In the genomic region with DNA sequence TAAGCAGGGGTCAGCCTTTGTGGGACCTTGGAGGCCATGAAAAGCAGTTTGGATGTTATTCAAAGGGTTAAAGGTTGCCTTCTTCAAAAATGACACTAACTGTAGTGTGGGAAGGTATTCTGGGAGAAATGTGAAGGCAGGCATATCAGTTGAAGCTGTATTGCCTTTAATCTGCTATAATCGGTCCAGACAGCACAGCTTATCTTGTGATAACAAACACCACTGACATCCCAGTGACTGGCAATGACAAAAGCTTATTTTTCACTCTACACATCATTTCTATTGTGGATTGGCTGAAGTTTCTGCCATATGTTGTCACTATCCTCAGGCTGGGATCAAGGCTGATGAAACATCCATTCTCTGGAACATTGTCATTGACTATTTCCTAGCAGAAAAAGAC, we compare ENCODE assay signal across 22 cellular contexts.
DNase-seq lines count a peak whose midpoint lies in the region.
"Had no signal": no experiment of that assay in that cellular context is flagged by ENCODE, and none has a peak within 500 bp of the region (broad histone marks: within the 10 kb centered on the region; RNA-seq: fewer than 3 reads in every experiment).

No MANE protein-coding gene starts in this region.

- no peak overlapping the region for H2BK15ac ChIP-seq in mesendoderm (replicated peaks; ENCODE audit: low read depth)

- H3K4me3 ChIP-seq in mesendoderm (ENCODE audit: low read length) = no peak overlapping the region
- H3K4me3 ChIP-seq: A549; BLaER1 treated with 17β-estradiol and CSF1 and Interleukin-3, amounts not matched to agents 10 nM and 100 nM had no signal

- H3K27me3 ChIP-seq in mesendoderm (ENCODE audit: insufficient read depth, low read length, poor library complexity) = no peaks in the 10 kb centered on the region
- H3K27me3 ChIP-seq: BLaER1 treated with 17β-estradiol and CSF1 and Interleukin-3, amounts not matched to agents 10 nM and 100 nM had no signal

- H3K36me3 ChIP-seq in mesendoderm (ENCODE audit: control insufficient read depth, insufficient read depth, low read length) = no peaks in the 10 kb centered on the region
- H3K36me3 ChIP-seq: BLaER1 treated with 17β-estradiol and CSF1 and Interleukin-3, amounts not matched to agents 10 nM and 100 nM had no signal

- WGBS in mesendoderm (ENCODE audit: extremely low coverage, insufficient coverage, low lambda C conversion rate) = no CpG with 5 or more reads among the region's 1 CpG

- H3K56ac ChIP-seq in mesendoderm (ENCODE audit: low read length) = no peak overlapping the region

- no peak overlapping the region for H3K23ac ChIP-seq in mesendoderm (ENCODE audit: low read length)

- H3K4me2 ChIP-seq in mesendoderm (ENCODE audit: low read length) = no peak overlapping the region
- H3K4me2 ChIP-seq: A549; BLaER1 treated with 17β-estradiol and CSF1 and Interleukin-3, amounts not matched to agents 10 nM and 100 nM had no signal

- no peak overlapping the region for H4K5ac ChIP-seq in mesendoderm (ENCODE audit: low read length)

- H3K79me1 ChIP-seq in mesendoderm (ENCODE audit: low read length) = no peaks in the 10 kb centered on the region

- no peak overlapping the region for H2AK5ac ChIP-seq in mesendoderm (ENCODE audit: low read length)

- H4K8ac ChIP-seq in mesendoderm (ENCODE audit: low read depth, low read length) = no peak overlapping the region

- no peak overlapping the region for H2BK5ac ChIP-seq in mesendoderm (ENCODE audit: low read length)

- H3K4me1 ChIP-seq in mesendoderm (ENCODE audit: control insufficient read depth, low read depth, low read length) = no peaks in the 10 kb centered on the region
- H3K4me1 ChIP-seq: A549 had no signal

- no peak overlapping the region for H3K9ac ChIP-seq in mesendoderm (ENCODE audit: low read length)
- H3K9ac ChIP-seq: BLaER1 treated with 17β-estradiol and CSF1 and Interleukin-3, amounts not matched to agents 10 nM and 100 nM had no signal

- H3K18ac ChIP-seq in mesendoderm (ENCODE audit: low read length) = no peak overlapping the region

- DNase-seq in NCI-H82 (lab: John Stamatoyannopoulos, UW) (peak; percentile 29), NCI-H82 treated with DMSO at 0.1 percent for 48 hours (lab: John Stamatoyannopoulos, UW; ENCODE audit: unreplicated experiment) (no peak), D341Med (ENCODE audit: low spot score) (peak; percentile 34), OCI-M1 (lab: John Stamatoyannopoulos, UW) (peak; percentile 20), mesendoderm (peak; percentile 76), cortex of kidney (lab: John Stamatoyannopoulos, UW) (no peak), nucleus accumbens (lab: John Stamatoyannopoulos, UW) (no peak)
- no peak for DNase-seq in stimulated activated CD4-positive, alpha-beta T cell treated with anti-CD3 and anti-CD28 coated beads, Interleukin-12 subunit alpha, Interleukin-12 subunit beta, amount 100 ng/mL, for 4 hours
- DNase-seq: AML-193; CD4-positive, alpha-beta T cell; CD8-positive, alpha-beta T cell; DMS 273 treated with DMSO at 0.1 percent for 48 hours; DMS153; DMS53; DMS79; DND-41; EL; GDM1 had no signal

- H3K27ac ChIP-seq in mesendoderm (ENCODE audit: low read depth, low read length) = no peak overlapping the region
- H3K27ac ChIP-seq: 22Rv1; A549; BLaER1 treated with 17β-estradiol and CSF1 and Interleukin-3, amounts not matched to agents 10 nM and 100 nM; C4-2B had no signal

- H2BK120ac ChIP-seq in mesendoderm (ENCODE audit: low read depth, low read length) = no peak overlapping the region

- no peak overlapping the region for H3K4ac ChIP-seq in mesendoderm (ENCODE audit: low read depth, low read length)

- H3K79me2 ChIP-seq in mesendoderm (ENCODE audit: control insufficient read depth, insufficient read depth, low read length) = no peaks in the 10 kb centered on the region

Comparison
In these comparisons a context has a peak if more than half of its experiments do, and no peak if none do; other contexts are left out.
1. DNase-seq: peak in NCI-H82 (single experiment), D341Med (single experiment), OCI-M1 (single experiment) and mesendoderm (single experiment); none in NCI-H82 treated with DMSO at 0.1 percent for 48 hours (single experiment), cortex of kidney (single experiment), nucleus accumbens (0 of 56) and stimulated activated CD4-positive, alpha-beta T cell treated with anti-CD3 and anti-CD28 coated beads, Interleukin-12 subunit alpha, Interleukin-12 subunit beta, amount 100 ng/mL, for 4 hours (single experiment).